In the genomic region with DNA sequence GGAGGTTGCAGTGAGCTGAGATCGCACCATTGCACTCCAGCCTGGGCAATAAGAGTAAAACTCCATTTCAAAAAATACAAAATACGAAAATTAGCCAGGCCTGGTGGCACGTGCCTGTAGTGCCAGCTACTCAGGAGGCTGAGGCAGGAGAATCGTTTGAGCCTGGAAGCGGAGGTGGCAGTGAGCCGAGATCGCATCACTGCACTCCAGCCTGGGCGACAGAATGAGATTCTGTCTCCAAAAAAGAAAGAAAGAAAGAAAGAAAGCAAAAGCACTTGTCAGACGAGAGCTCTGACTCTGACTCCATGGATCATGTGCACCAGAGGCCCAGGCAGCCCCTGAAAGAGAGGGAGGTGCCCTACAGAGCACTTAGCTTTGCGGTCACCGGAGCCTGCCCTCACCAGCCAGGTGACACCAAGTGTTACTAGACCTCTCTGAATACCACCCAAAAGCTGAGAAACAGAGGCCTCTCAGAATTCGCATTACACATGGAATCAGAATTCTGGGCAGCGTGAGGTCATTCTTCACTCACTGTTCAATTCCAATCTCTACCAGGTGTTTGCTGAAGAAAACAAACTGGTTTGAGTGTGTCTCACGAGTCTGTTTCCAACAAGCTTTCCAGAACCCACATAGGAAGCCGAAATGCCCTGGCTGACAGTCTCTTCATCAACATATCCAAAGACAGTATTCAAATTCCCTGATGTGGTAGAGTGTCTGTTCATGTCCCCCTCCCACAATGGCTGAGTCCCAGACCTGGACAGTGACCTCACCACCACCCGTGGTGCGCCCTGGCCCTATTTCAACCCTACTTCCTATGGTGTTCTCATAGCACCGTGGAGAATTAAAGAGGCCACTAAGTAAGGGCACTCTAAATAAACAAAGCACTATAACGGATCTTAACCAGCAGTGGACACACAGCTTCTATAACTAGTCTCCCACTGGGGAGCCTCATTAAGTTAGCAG, we compare ENCODE assay signal across 3 cellular contexts.
A peak's percentile ranks its signal among the peaks of the same experiment; 100 is the strongest.
TF ChIP-seq lines count a peak whose summit lies in the region.

No MANE protein-coding gene starts in this region.

TF ChIP-seq in GM23338, 12 proteins besides CTCF, POLR2A, EP300 and RAD21 (continues in another document):
- TF ChIP-seq NANOG (IDR thresholded peaks at IDR 0.05; ENCODE audit: borderline replicate concordance) (no peak), JUNB (IDR thresholded peaks at IDR 0.05; ENCODE audit: unreplicated experiment) (no peak), ZNF331 (CRISPR knock-in tag; IDR thresholded peaks at IDR 0.05; ENCODE audit: low read depth) (no peak), EZH2 (IDR thresholded peaks at IDR 0.05; ENCODE audit: low read depth, unreplicated experiment) (no peak), ZNF114 (CRISPR knock-in tag; IDR thresholded peaks at IDR 0.05) (no peak), EZH2phosphoT487 (IDR thresholded peaks at IDR 0.05; ENCODE audit: unreplicated experiment) (no peak), CREB1 (CRISPR knock-in tag; IDR thresholded peaks at IDR 0.05; ENCODE audit: low read depth) (no peak), POLR2AphosphoS5 (IDR thresholded peaks at IDR 0.05; ENCODE audit: low read depth) (no peak), STAT1 (IDR thresholded peaks at IDR 0.05; ENCODE audit: unreplicated experiment) (no peak)
- TF ChIP-seq, protein P1, sequence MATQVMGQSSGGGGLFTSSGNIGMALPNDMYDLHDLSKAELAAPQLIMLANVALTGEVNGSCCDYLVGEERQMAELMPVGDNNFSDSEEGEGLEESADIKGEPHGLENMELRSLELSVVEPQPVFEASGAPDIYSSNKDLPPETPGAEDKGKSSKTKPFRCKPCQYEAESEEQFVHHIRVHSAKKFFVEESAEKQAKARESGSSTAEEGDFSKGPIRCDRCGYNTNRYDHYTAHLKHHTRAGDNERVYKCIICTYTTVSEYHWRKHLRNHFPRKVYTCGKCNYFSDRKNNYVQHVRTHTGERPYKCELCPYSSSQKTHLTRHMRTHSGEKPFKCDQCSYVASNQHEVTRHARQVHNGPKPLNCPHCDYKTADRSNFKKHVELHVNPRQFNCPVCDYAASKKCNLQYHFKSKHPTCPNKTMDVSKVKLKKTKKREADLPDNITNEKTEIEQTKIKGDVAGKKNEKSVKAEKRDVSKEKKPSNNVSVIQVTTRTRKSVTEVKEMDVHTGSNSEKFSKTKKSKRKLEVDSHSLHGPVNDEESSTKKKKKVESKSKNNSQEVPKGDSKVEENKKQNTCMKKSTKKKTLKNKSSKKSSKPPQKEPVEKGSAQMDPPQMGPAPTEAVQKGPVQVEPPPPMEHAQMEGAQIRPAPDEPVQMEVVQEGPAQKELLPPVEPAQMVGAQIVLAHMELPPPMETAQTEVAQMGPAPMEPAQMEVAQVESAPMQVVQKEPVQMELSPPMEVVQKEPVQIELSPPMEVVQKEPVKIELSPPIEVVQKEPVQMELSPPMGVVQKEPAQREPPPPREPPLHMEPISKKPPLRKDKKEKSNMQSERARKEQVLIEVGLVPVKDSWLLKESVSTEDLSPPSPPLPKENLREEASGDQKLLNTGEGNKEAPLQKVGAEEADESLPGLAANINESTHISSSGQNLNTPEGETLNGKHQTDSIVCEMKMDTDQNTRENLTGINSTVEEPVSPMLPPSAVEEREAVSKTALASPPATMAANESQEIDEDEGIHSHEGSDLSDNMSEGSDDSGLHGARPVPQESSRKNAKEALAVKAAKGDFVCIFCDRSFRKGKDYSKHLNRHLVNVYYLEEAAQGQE (IDR thresholded peaks at IDR 0.05; ENCODE audit: unreplicated experiment) = no peak
- TF ChIP-seq, protein P2, sequence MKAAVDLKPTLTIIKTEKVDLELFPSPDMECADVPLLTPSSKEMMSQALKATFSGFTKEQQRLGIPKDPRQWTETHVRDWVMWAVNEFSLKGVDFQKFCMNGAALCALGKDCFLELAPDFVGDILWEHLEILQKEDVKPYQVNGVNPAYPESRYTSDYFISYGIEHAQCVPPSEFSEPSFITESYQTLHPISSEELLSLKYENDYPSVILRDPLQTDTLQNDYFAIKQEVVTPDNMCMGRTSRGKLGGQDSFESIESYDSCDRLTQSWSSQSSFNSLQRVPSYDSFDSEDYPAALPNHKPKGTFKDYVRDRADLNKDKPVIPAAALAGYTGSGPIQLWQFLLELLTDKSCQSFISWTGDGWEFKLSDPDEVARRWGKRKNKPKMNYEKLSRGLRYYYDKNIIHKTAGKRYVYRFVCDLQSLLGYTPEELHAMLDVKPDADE (IDR thresholded peaks at IDR 0.05) = no peak

TF ChIP-seq in PFSK-1, 5 proteins besides CTCF, POLR2A, EP300 and RAD21:
- TF ChIP-seq, protein P1 (IDR thresholded peaks at IDR 0.05; ENCODE audit: insufficient read depth in 1 of 2, low read depth in 2 of 2, low read length in 2 of 2) = no peak
- no peak for TF ChIP-seq FOXP2 (optimal IDR thresholded peaks at IDR 0.05; ENCODE audit: borderline replicate concordance, extremely low read depth, extremely low read length, insufficient read depth)
- TF ChIP-seq POLR2AphosphoS5 (IDR thresholded peaks at IDR 0.05; ENCODE audit: low read depth, low read length) = no peak
- TF ChIP-seq SIN3A (IDR thresholded peaks at IDR 0.05; ENCODE audit: borderline replicate concordance, insufficient read depth, low read length) = 0 out of 2 replicates have a peak, but pooled peaks have one; percentile 9
- TF ChIP-seq TAF1 (IDR thresholded peaks at IDR 0.05; ENCODE audit: borderline replicate concordance, insufficient read depth, low read length) = no peak

TF ChIP-seq in endothelial cell of umbilical vein, 7 proteins besides CTCF, POLR2A, EP300 and RAD21:
- TF ChIP-seq MYC (IDR thresholded peaks at IDR 0.05; ENCODE audit: low read depth, low read length) = no peak
